Comparison of ENCODE assay signal across 8 cellular contexts in genomic region chr1:236753554-236753953, GRCh38. TPM values are rescaled to one million over a fixed set of nuclear protein-coding genes. Genes with fewer than 3 reads are reported as not detected.
DNase-seq lines count a peak whose midpoint lies in the region; ATAC-seq and TF ChIP-seq lines count a peak whose summit lies in the region.

No MANE protein-coding gene starts in this region.

- H3K9me3 ChIP-seq in psoas muscle: no peaks in the 10 kb centered on the region
- H3K9me3 ChIP-seq in gastroesophageal sphincter: no peaks in the 10 kb centered on the region
- no peaks in the 10 kb centered on the region for H3K9me3 ChIP-seq in T-helper 17 cell (ENCODE audit: control insufficient read depth, low read length, poor library complexity, severe bottlenecking)

- H3K4me1 Mint-ChIP-seq in T-helper 17 cell: peaks cover 2% of the 10 kb centered on the region

- H3K4me3 ChIP-seq in psoas muscle (no peak overlapping the region), gastroesophageal sphincter (no peak overlapping the region)

- H3K4me1 ChIP-seq in psoas muscle (no peaks in the 10 kb centered on the region), gastroesophageal sphincter (peaks cover 0 to 7% (median 0%) of the 10 kb centered on the region in 3 donors)

- H3K4me3 Mint-ChIP-seq in T-helper 17 cell: no peak overlapping the region

- peaks cover 25% of the 10 kb centered on the region for H3K27me3 Mint-ChIP-seq in T-helper 17 cell

- no peak for TF ChIP-seq POLR2A in erythroblast (IDR thresholded peaks at IDR 0.05; ENCODE audit: low read length)
- no peak for TF ChIP-seq POLR2A in gastroesophageal sphincter (IDR thresholded peaks at IDR 0.05)

- ATAC-seq in psoas muscle: peak; percentile 31 to 49 (median 47)
- no peak for ATAC-seq in gastroesophageal sphincter
- ATAC-seq in T-helper 17 cell: no peak

- DNase-seq in DMS 273 (lab: John Stamatoyannopoulos, UW; ENCODE audit: unreplicated experiment) (peak; percentile 32), DMS 273 treated with DMSO at 0.1 percent for 48 hours (lab: John Stamatoyannopoulos, UW) (no peak), NCI-H774 (lab: John Stamatoyannopoulos, UW) (peak; percentile 13), erythroblast (lab: John Stamatoyannopoulos, UW) (peak; percentile 19 to 37), psoas muscle (no peak), DMS153 (lab: John Stamatoyannopoulos, UW) (no peak), T-helper 17 cell (no peak)

- intact Hi-C loops in psoas muscle (cut with DNase I): loop anchor here (10.0 kb wide), 2 partner anchors 81 to 111 kb away; no protein-coding TSS in a partner anchor

- H3K36me3 ChIP-seq in psoas muscle (ENCODE audit: insufficient read depth in 1 of 2, low read depth in 1 of 2): peaks cover 4 to 86% of the 10 kb centered on the region in 2 donors
- peaks cover 0 to 25% of the 10 kb centered on the region in 2 donors for H3K36me3 ChIP-seq in gastroesophageal sphincter

- H3K27ac ChIP-seq in psoas muscle: no peak overlapping the region
- H3K27ac ChIP-seq in gastroesophageal sphincter: no peak overlapping the region

- no peaks in the 10 kb centered on the region for H3K36me3 Mint-ChIP-seq in T-helper 17 cell (ENCODE audit: low read depth)

- no peak for TF ChIP-seq EP300 in gastroesophageal sphincter (IDR thresholded peaks at IDR 0.05)

- TF ChIP-seq CTCF in psoas muscle (IDR thresholded peaks at IDR 0.05) (no peak), gastroesophageal sphincter (IDR thresholded peaks at IDR 0.05) (peak in 1 of 4 experiments; percentile 34)

- WGBS in psoas muscle, 3 donors: 45 to 63% (median 54%) methylated on average over 4 of the region's 4 CpGs
- WGBS in gastroesophageal sphincter (ENCODE audit: low coverage in 1 of 2), 2 donors: 59 to 63% methylated on average over 3 to 4 of the region's 4 CpGs

- no peaks in the 10 kb centered on the region for H3K27me3 ChIP-seq in psoas muscle (ENCODE audit: insufficient read depth in 3 of 3, low read length in 2 of 3)
- H3K27me3 ChIP-seq in gastroesophageal sphincter: no peaks in the 10 kb centered on the region

- H3K27ac Mint-ChIP-seq in T-helper 17 cell: no peak overlapping the region

RNA-seq across cellular contexts. Expression of gene MTR, which starts 41.5 kb away (rescaled TPM):
- total RNA-seq in psoas muscle: 10 to 100 TPM; 51.3 to 66.2 (median 53.6) TPM
- 10 to 100 TPM in 1 of 3 donors, 1 to 10 TPM in 2; 6.8 to 12.2 (median 7.7) TPM for polyA plus RNA-seq in psoas muscle
- total RNA-seq in gastroesophageal sphincter: 10 to 100 TPM; 34.6 to 50.3 (median 38.9) TPM
- 10 to 100 TPM; 45.8 to 52.0 TPM for total RNA-seq in T-helper 17 cell

Comparison
In these comparisons a context has a peak if more than half of its experiments do, and no peak if none do; other contexts are left out.
1. DNase-seq: peak in DMS 273 (single experiment), NCI-H774 (single experiment) and erythroblast (2 of 2); none in DMS 273 treated with DMSO at 0.1 percent for 48 hours (single experiment), psoas muscle (0 of 2), DMS153 (single experiment) and T-helper 17 cell (0 of 3).
2. ATAC-seq: peak in psoas muscle (4 of 4); none in gastroesophageal sphincter (single experiment) and T-helper 17 cell (single experiment).